Comparison of ENCODE assay signal across 11 cellular contexts in genomic region chr15:90986790-90987507, GRCh38. TPM values are rescaled to one million over a fixed set of nuclear protein-coding genes. Genes with fewer than 3 reads are reported as not detected.
DNase-seq lines count a peak whose midpoint lies in the region; ATAC-seq and TF ChIP-seq lines count a peak whose summit lies in the region.
"Had no signal": no experiment of that assay in that cellular context is flagged by ENCODE, and none has a peak within 500 bp of the region (broad histone marks: within the 10 kb centered on the region; RNA-seq: fewer than 3 reads in every experiment).

No MANE protein-coding gene starts in this region.

- H3K4me3 ChIP-seq in MM.1S (ENCODE audit: low read length) (no peak overlapping the region), Caco-2 (ENCODE audit: low read depth, low read length) (no peak overlapping the region)
- H3K4me3 ChIP-seq: left ventricle myocardium inferior had no signal

- intact Hi-C loops in Caco-2 (cut with micrococcal nuclease; ENCODE audit: unreplicated experiment), result no loop called here

- H3K9me3 Mint-ChIP-seq in nephron (no peaks in the 10 kb centered on the region), Caco-2 (ENCODE audit: unreplicated experiment) (no peaks in the 10 kb centered on the region)
- H3K9me3 Mint-ChIP-seq in stimulated activated naive CD8-positive, alpha-beta T cell treated with anti-CD3 and anti-CD28 coated beads, Interleukin-15, amount 100 ng/mL, for 72 hours, result no peaks in the 10 kb centered on the region

- H3K36me3 ChIP-seq in MM.1S (replicated peaks; ENCODE audit: insufficient read depth, low read length), result peaks cover 13% of the 10 kb centered on the region
- H3K36me3 ChIP-seq in Caco-2 (ENCODE audit: control insufficient read depth, insufficient read depth, low read length), result no peaks in the 10 kb centered on the region; the same call in 1 of the 2 replicates
- H3K36me3 ChIP-seq: left ventricle myocardium inferior had no signal

- peak overlapping the region; percentile 65; the same call in 1 of the 2 replicates for H3K4me2 ChIP-seq in MM.1S (ENCODE audit: low read depth, low read length)

- H3K27ac ChIP-seq in MM.1S (ENCODE audit: low read length), result no peak overlapping the region; the same call in 1 of the 2 replicates
- H3K27ac ChIP-seq: left ventricle myocardium inferior had no signal

- H3K27me3 ChIP-seq in MM.1S (replicated peaks; ENCODE audit: insufficient read depth, low read length) (no peaks in the 10 kb centered on the region), Caco-2 (replicated peaks; ENCODE audit: control insufficient read depth, insufficient read depth, low read length) (no peaks in the 10 kb centered on the region)

- H3K4me1 Mint-ChIP-seq in nephron (peaks cover 11% of the 10 kb centered on the region), Caco-2 (ENCODE audit: low read depth, unreplicated experiment) (peaks cover 17% of the 10 kb centered on the region)
- H3K4me1 Mint-ChIP-seq in stimulated activated naive CD8-positive, alpha-beta T cell treated with anti-CD3 and anti-CD28 coated beads, Interleukin-15, amount 100 ng/mL, for 72 hours, result peaks cover 14% of the 10 kb centered on the region

- POLR2A ChIA-PET in Caco-2 (lab: Charles Lee), result interaction anchor here (0.6 kb wide), 1 partner anchor 1890 kb away, joined by 3 read pairs; no protein-coding TSS in a partner anchor

- DNase-seq in MM.1S, result peak; percentile 18
- DNase-seq in GM13976 (ENCODE audit: low spot score), result no peak
- DNase-seq in stimulated activated naive CD8-positive, alpha-beta T cell treated with anti-CD3 and anti-CD28 coated beads, Interleukin-15, amount 100 ng/mL, for 72 hours, result no peak
- DNase-seq in Caco-2, result no peak
- DNase-seq: activated CD4-positive, alpha-beta T cell treated with anti-CD3 and anti-CD28 coated beads for 36 hours; left ventricle myocardium inferior; PC-3; retina had no signal

- H3F3A ChIP-seq in MM.1S (ENCODE audit: insufficient read depth, low read length), result peaks cover 26% of the 10 kb centered on the region

- peaks cover 35% of the 10 kb centered on the region for H3K4me1 ChIP-seq in MM.1S (ENCODE audit: low read length)
- peaks cover 5% of the 10 kb centered on the region for H3K4me1 ChIP-seq in Caco-2
- H3K4me1 ChIP-seq: left ventricle myocardium inferior had no signal

- peaks cover 2% of the 10 kb centered on the region; the same call in 1 of the 2 replicates for H4K20me1 ChIP-seq in MM.1S (ENCODE audit: insufficient read depth, low read length)

- H3K27me3 Mint-ChIP-seq in nephron (ENCODE audit: low read depth), result no peaks in the 10 kb centered on the region
- H3K27me3 Mint-ChIP-seq in stimulated activated naive CD8-positive, alpha-beta T cell treated with anti-CD3 and anti-CD28 coated beads, Interleukin-15, amount 100 ng/mL, for 72 hours, result no peaks in the 10 kb centered on the region
- no peaks in the 10 kb centered on the region for H3K27me3 Mint-ChIP-seq in Caco-2 (ENCODE audit: insufficient read depth, unreplicated experiment)
- H3K27me3 Mint-ChIP-seq: activated CD4-positive, alpha-beta T cell treated with anti-CD3 and anti-CD28 coated beads for 36 hours had no signal

- no peak for TF ChIP-seq CTCF in MM.1S (IDR thresholded peaks at IDR 0.05; ENCODE audit: low read length)
- TF ChIP-seq CTCF in nephron (IDR thresholded peaks at IDR 0.05; ENCODE audit: unreplicated experiment in 3 of 3), result no peak
- TF ChIP-seq CTCF in GM13976 (IDR thresholded peaks at IDR 0.05; ENCODE audit: borderline replicate concordance, control extremely low read depth, extremely low read depth, insufficient read depth, missing control alignments), result no peak
- no peak for TF ChIP-seq CTCF in Caco-2 (IDR thresholded peaks at IDR 0.05; ENCODE audit: insufficient read depth in 1 of 2, low read depth in 1 of 2, low read length in 1 of 2, severe bottlenecking in 1 of 2, unreplicated experiment in 1 of 2)

- H3K27ac Mint-ChIP-seq in nephron (peak overlapping the region in 2 of 3 experiments; percentile 40 to 46), Caco-2 (ENCODE audit: unreplicated experiment) (no peak overlapping the region)
- no peak overlapping the region for H3K27ac Mint-ChIP-seq in stimulated activated naive CD8-positive, alpha-beta T cell treated with anti-CD3 and anti-CD28 coated beads, Interleukin-15, amount 100 ng/mL, for 72 hours
- H3K27ac Mint-ChIP-seq: activated CD4-positive, alpha-beta T cell treated with anti-CD3 and anti-CD28 coated beads for 36 hours had no signal

- H3K9me2 ChIP-seq in MM.1S (replicated peaks; ENCODE audit: insufficient read depth, low read length), result no peaks in the 10 kb centered on the region

- H2AFZ ChIP-seq in MM.1S (ENCODE audit: low read length), result no peak overlapping the region

- no peak overlapping the region for H3K9ac ChIP-seq in MM.1S (ENCODE audit: low read length)

- H3K9me3 ChIP-seq in MM.1S (replicated peaks; ENCODE audit: insufficient read depth, low read length), result no peaks in the 10 kb centered on the region
- H3K9me3 ChIP-seq in Caco-2, result no peaks in the 10 kb centered on the region
- H3K9me3 ChIP-seq: left ventricle myocardium inferior had no signal

- ATAC-seq in GM18861 (IDR thresholded peaks at IDR 0.05; ENCODE audit: unreplicated experiment), result peak; percentile 42
- ATAC-seq in GM21619 (IDR thresholded peaks at IDR 0.05; ENCODE audit: unreplicated experiment), result peak; percentile 56
- no peak for ATAC-seq in stimulated activated naive CD8-positive, alpha-beta T cell treated with anti-CD3 and anti-CD28 coated beads, Interleukin-15, amount 100 ng/mL, for 72 hours
- ATAC-seq: activated CD4-positive, alpha-beta T cell treated with anti-CD3 and anti-CD28 coated beads for 36 hours; PC-3 had no signal

- no TSS peak for BruUV-seq in Caco-2 (replicated peaks; lab: Mats Ljungman, UMichigan)

- H3K79me2 ChIP-seq in MM.1S (ENCODE audit: low read length), result peaks cover 97% of the 10 kb centered on the region

- CTCF ChIA-PET in Caco-2 (lab: Charles Lee), result no interaction called here

- H3K36me3 Mint-ChIP-seq in nephron (ENCODE audit: low read depth), result peaks cover 25% of the 10 kb centered on the region
- peaks cover 40% of the 10 kb centered on the region for H3K36me3 Mint-ChIP-seq in Caco-2 (ENCODE audit: insufficient read depth, unreplicated experiment)

- H3K4me3 Mint-ChIP-seq in nephron (no peak overlapping the region), Caco-2 (ENCODE audit: unreplicated experiment) (no peak overlapping the region)
- no peak overlapping the region for H3K4me3 Mint-ChIP-seq in stimulated activated naive CD8-positive, alpha-beta T cell treated with anti-CD3 and anti-CD28 coated beads, Interleukin-15, amount 100 ng/mL, for 72 hours
- H3K4me3 Mint-ChIP-seq: activated CD4-positive, alpha-beta T cell treated with anti-CD3 and anti-CD28 coated beads for 36 hours had no signal

- in situ Hi-C loops in GM13976 (cut with MboI; ENCODE audit: low sequenced_read_pairs, unreplicated experiment), result no loop called here

RNA-seq across cellular contexts. Expression of gene PRC1, which starts 7.4 kb away (rescaled TPM):
- total RNA-seq in Caco-2 (2022), result 142 and 145 TPM in 2 replicates

RNA-seq across cellular contexts. Expression of gene RCCD1, which starts 32.3 kb away (rescaled TPM):
- 26.1 and 29.6 TPM in 2 replicates for total RNA-seq in Caco-2 (2022)

RNA-seq across cellular contexts. Expression of gene VPS33B, which starts 35.4 kb away (rescaled TPM):
- 13.3 and 13.7 TPM in 2 replicates for total RNA-seq in Caco-2 (2022)

RNA-seq across cellular contexts. Expression of gene UNC45A, which starts 51.9 kb away (rescaled TPM):
- 62.6 and 63.8 TPM in 2 replicates for total RNA-seq in Caco-2 (2022)

RNA-seq across cellular contexts. Expression of gene HDDC3, which starts 54.6 kb away (rescaled TPM):
- 20.0 and 21.6 TPM in 2 replicates for total RNA-seq in Caco-2 (2022)

Comparison
In these comparisons a context has a peak if more than half of its experiments do, and no peak if none do; other contexts are left out.
1. H3K27ac Mint-ChIP-seq: peak in nephron (2 of 3); none in stimulated activated naive CD8-positive, alpha-beta T cell treated with anti-CD3 and anti-CD28 coated beads, Interleukin-15, amount 100 ng/mL, for 72 hours (0 of 2) and Caco-2 (single experiment).